35 cellular contexts compared by ENCODE assay signal in genomic region chr1:117580882-117581281, GRCh38.
"Had no signal": no experiment of that assay in that cellular context is flagged by ENCODE, and none has a peak within 500 bp of the region (broad histone marks: within the 10 kb centered on the region; RNA-seq: fewer than 3 reads in every experiment).

No MANE protein-coding gene starts in this region.

- ATAC-seq: activated CD8-positive, alpha-beta T cell treated with anti-CD3 and anti-CD28 coated beads for 36 hours; activated naive CD4-positive, alpha-beta T cell treated with anti-CD3 and anti-CD28 coated beads, Interleukin-2, amount 50 U/mL, for 72 hours; activated T-cell treated with anti-CD3 and anti-CD28 coated beads, Interleukin-2, amount 50 U/mL, for 72 hours; activated T-helper 17 cell treated with anti-CD3 and anti-CD28 coated beads, Interleukin-2, amount 50 U/mL, for 72 hours; body of pancreas had no signal

- DNase-seq: activated B cell treated with CpG ODN at 0.5 μM for 24 hours; activated CD4-positive, alpha-beta memory T cell treated with anti-CD3 and anti-CD28 coated beads for 36 hours; activated CD4-positive, alpha-beta T cell treated with anti-CD3 and anti-CD28 coated beads for 4 hours; activated CD4-positive, alpha-beta T cell treated with anti-CD3 and anti-CD28 coated beads, Interleukin-2, amount 10 ng/mL, durations not matched to agents 24 days and 14 days; activated CD4-positive, alpha-beta T cell treated with anti-CD3 and anti-CD28 coated beads, Interleukin-2, amount 50 U/mL, for 1 hour; activated CD4-positive, alpha-beta T cell treated with anti-CD3 and anti-CD28 coated beads, Interleukin-2, amount 50 U/mL, for 4 hours; activated CD4-positive, CD25-positive, alpha-beta regulatory T cell treated with anti-CD3 and anti-CD28 coated beads, Interleukin-2, amount 50 U/mL, for 72 hours; activated CD8-positive, alpha-beta memory T cell treated with anti-CD3 and anti-CD28 coated beads, Interleukin-2, amount 50 U/mL, for 4 hours; activated CD8-positive, alpha-beta T cell treated with anti-CD3 and anti-CD28 coated beads for 36 hours; activated gamma-delta T cell treated with Interleukin-2 at 50 U/mL for 16 hours; activated naive CD4-positive, alpha-beta T cell; activated naive CD4-positive, alpha-beta T cell treated with anti-CD3 and anti-CD28 coated beads for 36 hours; activated naive CD4-positive, alpha-beta T cell treated with anti-CD3 and anti-CD28 coated beads, Interleukin-2, amount 50 U/mL, for 16 hours; activated naive CD8-positive, alpha-beta T cell treated with anti-CD3 and anti-CD28 coated beads for 36 hours; activated T-cell treated with anti-CD3 and anti-CD28 coated beads for 4 hours; activated T-cell treated with anti-CD3 and anti-CD28 coated beads, Interleukin-2, amount 50 U/mL, for 1 hour; activated T-cell treated with anti-CD3 and anti-CD28 coated beads, Interleukin-2, amount 50 U/mL, for 72 hours; adrenal gland; amniotic stem cell; aorta; body of pancreas; brain microvascular endothelial cell; central memory CD4-positive, alpha-beta T cell; T-helper 1 cell; T-helper 2 cell; T-helper 9 cell had no signal

- H3K27ac Mint-ChIP-seq: activated B cell treated with CpG ODN at 0.5 μM for 24 hours; activated CD4-positive, alpha-beta memory T cell treated with anti-CD3 and anti-CD28 coated beads for 36 hours; activated CD4-positive, alpha-beta T cell treated with anti-CD3 and anti-CD28 coated beads, Interleukin-2, amount 10 ng/mL, durations not matched to agents 24 days and 14 days; activated CD8-positive, alpha-beta T cell treated with anti-CD3 and anti-CD28 coated beads for 36 hours; activated naive CD4-positive, alpha-beta T cell treated with anti-CD3 and anti-CD28 coated beads for 36 hours; activated naive CD8-positive, alpha-beta T cell treated with anti-CD3 and anti-CD28 coated beads for 36 hours; activated T-cell treated with anti-CD3 and anti-CD28 coated beads, Interleukin-2, amount 50 U/mL, for 72 hours; activated T-helper 1 cell treated with anti-CD3 and anti-CD28 coated beads, Interleukin-12 subunit alpha, Interleukin-12 subunit beta, Interleukin-2, Interleukin-4 antibody, amounts not matched to agents 30 ng/mL and 10 ng/mL and 1 ng/mL, durations not matched to agents 14 hours and 24 hours and 36 hours; activated T-helper 17 cell treated with anti-CD3 and anti-CD28 coated beads, Interleukin-2, amount 50 U/mL, for 72 hours; T-helper 1 cell treated with Interleukin-12 subunit alpha and Interleukin-12 subunit beta and Interleukin-4 antibody, amounts not matched to agents 30 μg/mL and 1 μg/mL, for 36 hours; T-helper 2 cell treated with Interferon-gamma antibody and Interleukin-4, amounts not matched to agents 5 μg/mL and 100 μg/mL, for 36 hours had no signal

- FAIRE-seq: astrocyte, TTC549 had no signal

- H3K36me3 ChIP-seq: adrenal gland, brain microvascular endothelial cell, breast epithelium had no signal

- H3K27me3 Mint-ChIP-seq: activated B cell treated with CpG ODN at 0.5 μM for 24 hours; activated CD4-positive, alpha-beta memory T cell treated with anti-CD3 and anti-CD28 coated beads for 36 hours; activated CD4-positive, alpha-beta T cell treated with anti-CD3 and anti-CD28 coated beads, Interleukin-2, amount 10 ng/mL, durations not matched to agents 24 days and 14 days; activated CD8-positive, alpha-beta T cell treated with anti-CD3 and anti-CD28 coated beads for 36 hours; activated naive CD8-positive, alpha-beta T cell treated with anti-CD3 and anti-CD28 coated beads for 36 hours; activated T-helper 17 cell treated with anti-CD3 and anti-CD28 coated beads, Interleukin-2, amount 50 U/mL, for 72 hours had no signal

- H3K4me3 Mint-ChIP-seq: activated B cell treated with CpG ODN at 0.5 μM for 24 hours; activated CD4-positive, alpha-beta memory T cell treated with anti-CD3 and anti-CD28 coated beads for 36 hours; activated CD4-positive, alpha-beta T cell treated with anti-CD3 and anti-CD28 coated beads, Interleukin-2, amount 10 ng/mL, durations not matched to agents 24 days and 14 days; activated CD8-positive, alpha-beta T cell treated with anti-CD3 and anti-CD28 coated beads for 36 hours; activated naive CD4-positive, alpha-beta T cell treated with anti-CD3 and anti-CD28 coated beads for 36 hours; activated naive CD8-positive, alpha-beta T cell treated with anti-CD3 and anti-CD28 coated beads for 36 hours; activated T-cell treated with anti-CD3 and anti-CD28 coated beads, Interleukin-2, amount 50 U/mL, for 72 hours; activated T-helper 1 cell treated with anti-CD3 and anti-CD28 coated beads, Interleukin-12 subunit alpha, Interleukin-12 subunit beta, Interleukin-2, Interleukin-4 antibody, amounts not matched to agents 30 ng/mL and 10 ng/mL and 1 ng/mL, durations not matched to agents 14 hours and 24 hours and 36 hours; activated T-helper 17 cell treated with anti-CD3 and anti-CD28 coated beads, Interleukin-2, amount 50 U/mL, for 72 hours; T-helper 1 cell treated with Interleukin-12 subunit alpha and Interleukin-12 subunit beta and Interleukin-4 antibody, amounts not matched to agents 30 μg/mL and 1 μg/mL, for 36 hours; T-helper 2 cell treated with Interferon-gamma antibody and Interleukin-4, amounts not matched to agents 5 μg/mL and 100 μg/mL, for 36 hours had no signal

- H3K4me1 ChIP-seq: adrenal gland, breast epithelium had no signal

- H3K9me3 ChIP-seq: adrenal gland, body of pancreas, breast epithelium had no signal

- H3K36me3 Mint-ChIP-seq: activated CD4-positive, alpha-beta memory T cell treated with anti-CD3 and anti-CD28 coated beads for 36 hours; activated naive CD4-positive, alpha-beta T cell treated with anti-CD3 and anti-CD28 coated beads, Interleukin-2, amount 50 U/mL, for 72 hours; activated naive CD8-positive, alpha-beta T cell treated with anti-CD3 and anti-CD28 coated beads for 36 hours had no signal

- H3K27ac ChIP-seq: adrenal gland, body of pancreas, brain microvascular endothelial cell, breast epithelium, VCaP had no signal

- H3K4me3 ChIP-seq: adrenal gland, body of pancreas, breast epithelium had no signal

- H3K9me3 Mint-ChIP-seq: activated B cell treated with CpG ODN at 0.5 μM for 24 hours; activated CD4-positive, alpha-beta memory T cell treated with anti-CD3 and anti-CD28 coated beads for 36 hours; activated CD4-positive, alpha-beta T cell treated with anti-CD3 and anti-CD28 coated beads, Interleukin-2, amount 10 ng/mL, durations not matched to agents 24 days and 14 days; activated CD8-positive, alpha-beta T cell treated with anti-CD3 and anti-CD28 coated beads for 36 hours; activated naive CD4-positive, alpha-beta T cell treated with anti-CD3 and anti-CD28 coated beads for 36 hours; activated naive CD4-positive, alpha-beta T cell treated with anti-CD3 and anti-CD28 coated beads, Interleukin-2, amount 50 U/mL, for 72 hours; activated naive CD8-positive, alpha-beta T cell treated with anti-CD3 and anti-CD28 coated beads for 36 hours; activated T-helper 1 cell treated with anti-CD3 and anti-CD28 coated beads, Interleukin-12 subunit alpha, Interleukin-12 subunit beta, Interleukin-2, Interleukin-4 antibody, amounts not matched to agents 30 ng/mL and 10 ng/mL and 1 ng/mL, durations not matched to agents 14 hours and 24 hours and 36 hours; activated T-helper 17 cell treated with anti-CD3 and anti-CD28 coated beads, Interleukin-2, amount 50 U/mL, for 72 hours; T-helper 1 cell treated with Interleukin-12 subunit alpha and Interleukin-12 subunit beta and Interleukin-4 antibody, amounts not matched to agents 30 μg/mL and 1 μg/mL, for 36 hours; T-helper 2 cell treated with Interferon-gamma antibody and Interleukin-4, amounts not matched to agents 5 μg/mL and 100 μg/mL, for 36 hours had no signal

- H3K4me1 Mint-ChIP-seq: activated B cell treated with CpG ODN at 0.5 μM for 24 hours; activated CD4-positive, alpha-beta T cell treated with anti-CD3 and anti-CD28 coated beads, Interleukin-2, amount 10 ng/mL, durations not matched to agents 24 days and 14 days; activated naive CD8-positive, alpha-beta T cell treated with anti-CD3 and anti-CD28 coated beads for 36 hours; activated T-helper 17 cell treated with anti-CD3 and anti-CD28 coated beads, Interleukin-2, amount 50 U/mL, for 72 hours had no signal

- H3K27me3 ChIP-seq: adrenal gland, body of pancreas, brain microvascular endothelial cell, breast epithelium had no signal
